Comparison of ENCODE assay signal across 1 cellular context in the genomic region with DNA sequence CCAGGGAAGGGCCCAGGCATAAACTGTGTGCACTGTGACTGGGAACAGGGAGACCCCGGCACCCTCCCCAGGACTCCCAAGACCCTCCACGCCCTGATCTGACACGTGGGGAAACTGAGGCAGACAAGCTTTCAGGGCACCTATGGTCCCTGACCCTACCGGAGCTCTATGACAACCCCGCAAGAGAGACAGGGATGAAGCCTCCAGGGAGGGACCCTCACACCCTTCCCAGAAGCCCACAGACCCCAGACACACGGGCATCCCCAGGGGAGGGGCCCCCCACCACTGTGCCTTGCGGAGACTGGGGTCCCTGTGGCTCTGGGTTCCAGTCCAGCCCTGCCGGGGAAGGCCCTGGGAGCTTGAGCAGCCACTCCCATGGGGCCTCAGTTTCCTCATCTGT.
TF ChIP-seq lines count a peak whose summit lies in the region.

No MANE protein-coding gene starts in this region.

TF ChIP-seq in endothelial cell of umbilical vein, 7 proteins besides CTCF, POLR2A, EP300 and RAD21:
- TF ChIP-seq, protein P1, sequence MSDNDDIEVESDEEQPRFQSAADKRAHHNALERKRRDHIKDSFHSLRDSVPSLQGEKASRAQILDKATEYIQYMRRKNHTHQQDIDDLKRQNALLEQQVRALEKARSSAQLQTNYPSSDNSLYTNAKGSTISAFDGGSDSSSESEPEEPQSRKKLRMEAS (IDR thresholded peaks at IDR 0.05; ENCODE audit: insufficient read depth, insufficient read length), result no peak
- TF ChIP-seq FOS (IDR thresholded peaks at IDR 0.05; ENCODE audit: borderline replicate concordance, insufficient read depth, low read length) (no peak), GATA2 (IDR thresholded peaks at IDR 0.05; ENCODE audit: insufficient read depth, insufficient read length, low read depth, low read length) (no peak), POLR2AphosphoS5 (IDR thresholded peaks at IDR 0.05; ENCODE audit: insufficient read depth, low read depth, low read length) (no peak)
